ENCODE assay signal across 1 cellular context in the genomic region with DNA sequence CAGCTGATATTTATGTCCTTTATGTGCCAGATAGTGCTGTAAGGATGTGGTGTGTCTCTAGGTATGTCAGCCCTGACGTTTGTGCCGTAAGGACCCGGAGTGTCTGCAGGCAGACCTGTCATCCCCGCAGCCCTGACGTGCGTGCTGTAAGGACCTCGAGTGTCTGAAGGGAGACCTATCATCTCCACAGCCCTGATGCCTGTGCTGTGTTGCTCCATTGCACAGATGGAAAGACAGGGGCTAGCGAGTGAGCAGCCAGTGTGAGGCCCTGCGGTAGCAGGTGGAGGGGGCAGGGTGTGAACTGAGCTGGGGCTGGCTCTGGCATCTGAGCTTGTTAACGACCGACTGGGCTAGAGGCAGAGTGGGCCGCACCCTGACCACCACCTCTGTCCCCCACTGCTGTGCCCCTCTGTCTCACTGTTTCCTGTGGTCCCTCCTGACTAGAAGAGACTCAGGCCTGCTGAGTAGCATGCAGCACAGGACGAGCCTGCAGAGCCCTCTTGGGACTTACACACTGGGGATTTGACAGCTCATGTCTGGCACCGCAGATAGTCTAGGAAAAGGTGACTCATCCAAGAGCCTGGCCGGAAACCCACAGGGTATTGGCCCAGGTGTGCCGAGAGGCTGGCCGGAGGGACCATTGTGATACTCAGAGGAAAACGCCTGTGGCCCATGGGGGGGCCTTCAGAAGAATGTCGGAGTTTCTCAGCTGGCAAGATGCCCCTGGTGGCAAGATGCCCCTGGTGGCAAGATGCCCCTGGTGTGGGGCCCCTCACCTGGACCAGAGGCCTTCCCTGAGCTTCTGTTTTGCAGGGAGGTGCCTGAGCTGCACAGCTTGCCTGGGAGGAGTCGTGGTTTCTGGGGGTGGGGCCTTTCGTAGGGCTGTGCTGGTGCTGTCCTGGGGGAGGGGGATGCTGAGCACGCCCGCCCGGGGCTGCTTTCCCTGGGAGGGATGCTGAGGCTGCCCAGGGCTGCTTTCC.
TF ChIP-seq lines count a peak whose summit lies in the region.

No MANE protein-coding gene starts in this region.

TF ChIP-seq in K562, 482 proteins besides CTCF, POLR2A, EP300 and RAD21 (continued from another document and continues in another):
- TF ChIP-seq, protein P1, sequence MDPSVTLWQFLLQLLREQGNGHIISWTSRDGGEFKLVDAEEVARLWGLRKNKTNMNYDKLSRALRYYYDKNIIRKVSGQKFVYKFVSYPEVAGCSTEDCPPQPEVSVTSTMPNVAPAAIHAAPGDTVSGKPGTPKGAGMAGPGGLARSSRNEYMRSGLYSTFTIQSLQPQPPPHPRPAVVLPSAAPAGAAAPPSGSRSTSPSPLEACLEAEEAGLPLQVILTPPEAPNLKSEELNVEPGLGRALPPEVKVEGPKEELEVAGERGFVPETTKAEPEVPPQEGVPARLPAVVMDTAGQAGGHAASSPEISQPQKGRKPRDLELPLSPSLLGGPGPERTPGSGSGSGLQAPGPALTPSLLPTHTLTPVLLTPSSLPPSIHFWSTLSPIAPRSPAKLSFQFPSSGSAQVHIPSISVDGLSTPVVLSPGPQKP (CRISPR knock-in tag; IDR thresholded peaks at IDR 0.05): no peak
- TF ChIP-seq TAF9B (IDR thresholded peaks at IDR 0.05; ENCODE audit: partially characterized antibody) (no peak), SPI1 (IDR thresholded peaks at IDR 0.05; ENCODE audit: borderline replicate concordance, low read depth, low read length) (no peak), ELF1 (tag; IDR thresholded peaks at IDR 0.05) (no peak), NEUROD1 (IDR thresholded peaks at IDR 0.05; ENCODE audit: borderline replicate concordance, low read depth, low read length, partially characterized antibody) (peak; percentile 67), ZNF140 (CRISPR knock-in tag; IDR thresholded peaks at IDR 0.05) (no peak), ILK (tag; IDR thresholded peaks at IDR 0.05; ENCODE audit: borderline replicate concordance, low read depth) (no peak), SMC3 (conservative IDR thresholded peaks at IDR 0.05; ENCODE audit: insufficient read depth, low read depth, low read length) (no peak), MEF2D (tag; conservative IDR thresholded peaks at IDR 0.05; ENCODE audit: low read depth) (no peak), ZFPM2 (CRISPR knock-in tag; IDR thresholded peaks at IDR 0.05) (no peak), FOXJ2 (tag; IDR thresholded peaks at IDR 0.05) (no peak), SMAD4 (CRISPR knock-in tag; conservative IDR thresholded peaks at IDR 0.05) (no peak; the same call in 1 of the 2 replicates), ZNF707 (CRISPR knock-in tag; conservative IDR thresholded peaks at IDR 0.05) (no peak), EZH2 (IDR thresholded peaks at IDR 0.05; ENCODE audit: borderline replicate concordance, low read depth, low read length) (no peak), BHLHE40 (IDR thresholded peaks at IDR 0.05; ENCODE audit: low read length) (no peak), ZNF785 (CRISPR knock-in tag; IDR thresholded peaks at IDR 0.05) (no peak), ZNF507 (tag; conservative IDR thresholded peaks at IDR 0.05) (no peak), GATAD2A (IDR thresholded peaks at IDR 0.05) (no peak), ADNP (tag; IDR thresholded peaks at IDR 0.05) (no peak), MAFF (IDR thresholded peaks at IDR 0.05; ENCODE audit: low read length) (no peak), RBM15 (IDR thresholded peaks at IDR 0.05; ENCODE audit: insufficient read depth, low read length) (no peak), CBFA2T3 (IDR thresholded peaks at IDR 0.05) (peak; percentile 90)
- TF ChIP-seq, protein P2, sequence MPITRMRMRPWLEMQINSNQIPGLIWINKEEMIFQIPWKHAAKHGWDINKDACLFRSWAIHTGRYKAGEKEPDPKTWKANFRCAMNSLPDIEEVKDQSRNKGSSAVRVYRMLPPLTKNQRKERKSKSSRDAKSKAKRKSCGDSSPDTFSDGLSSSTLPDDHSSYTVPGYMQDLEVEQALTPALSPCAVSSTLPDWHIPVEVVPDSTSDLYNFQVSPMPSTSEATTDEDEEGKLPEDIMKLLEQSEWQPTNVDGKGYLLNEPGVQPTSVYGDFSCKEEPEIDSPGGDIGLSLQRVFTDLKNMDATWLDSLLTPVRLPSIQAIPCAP (CRISPR knock-in tag; IDR thresholded peaks at IDR 0.05; ENCODE audit: borderline replicate concordance): no peak
- TF ChIP-seq, protein P3, sequence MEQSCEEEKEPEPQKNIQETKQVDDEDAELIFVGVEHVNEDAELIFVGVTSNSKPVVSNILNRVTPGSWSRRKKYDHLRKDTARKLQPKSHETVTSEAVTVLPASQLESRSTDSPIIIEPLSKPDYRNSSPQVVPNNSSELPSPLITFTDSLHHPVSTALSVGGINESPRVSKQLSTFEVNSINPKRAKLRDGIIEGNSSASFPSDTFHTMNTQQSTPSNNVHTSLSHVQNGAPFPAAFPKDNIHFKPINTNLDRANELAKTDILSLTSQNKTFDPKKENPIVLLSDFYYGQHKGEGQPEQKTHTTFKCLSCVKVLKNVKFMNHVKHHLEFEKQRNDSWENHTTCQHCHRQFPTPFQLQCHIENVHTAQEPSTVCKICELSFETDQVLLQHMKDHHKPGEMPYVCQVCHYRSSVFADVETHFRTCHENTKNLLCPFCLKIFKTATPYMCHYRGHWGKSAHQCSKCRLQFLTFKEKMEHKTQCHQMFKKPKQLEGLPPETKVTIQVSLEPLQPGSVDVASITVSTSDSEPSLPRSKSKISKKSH (CRISPR knock-in tag; IDR thresholded peaks at IDR 0.05): no peak
- TF ChIP-seq, protein P4, sequence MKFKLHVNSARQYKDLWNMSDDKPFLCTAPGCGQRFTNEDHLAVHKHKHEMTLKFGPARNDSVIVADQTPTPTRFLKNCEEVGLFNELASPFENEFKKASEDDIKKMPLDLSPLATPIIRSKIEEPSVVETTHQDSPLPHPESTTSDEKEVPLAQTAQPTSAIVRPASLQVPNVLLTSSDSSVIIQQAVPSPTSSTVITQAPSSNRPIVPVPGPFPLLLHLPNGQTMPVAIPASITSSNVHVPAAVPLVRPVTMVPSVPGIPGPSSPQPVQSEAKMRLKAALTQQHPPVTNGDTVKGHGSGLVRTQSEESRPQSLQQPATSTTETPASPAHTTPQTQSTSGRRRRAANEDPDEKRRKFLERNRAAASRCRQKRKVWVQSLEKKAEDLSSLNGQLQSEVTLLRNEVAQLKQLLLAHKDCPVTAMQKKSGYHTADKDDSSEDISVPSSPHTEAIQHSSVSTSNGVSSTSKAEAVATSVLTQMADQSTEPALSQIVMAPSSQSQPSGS (CRISPR knock-in tag; IDR thresholded peaks at IDR 0.05): no peak
- TF ChIP-seq, protein P5, sequence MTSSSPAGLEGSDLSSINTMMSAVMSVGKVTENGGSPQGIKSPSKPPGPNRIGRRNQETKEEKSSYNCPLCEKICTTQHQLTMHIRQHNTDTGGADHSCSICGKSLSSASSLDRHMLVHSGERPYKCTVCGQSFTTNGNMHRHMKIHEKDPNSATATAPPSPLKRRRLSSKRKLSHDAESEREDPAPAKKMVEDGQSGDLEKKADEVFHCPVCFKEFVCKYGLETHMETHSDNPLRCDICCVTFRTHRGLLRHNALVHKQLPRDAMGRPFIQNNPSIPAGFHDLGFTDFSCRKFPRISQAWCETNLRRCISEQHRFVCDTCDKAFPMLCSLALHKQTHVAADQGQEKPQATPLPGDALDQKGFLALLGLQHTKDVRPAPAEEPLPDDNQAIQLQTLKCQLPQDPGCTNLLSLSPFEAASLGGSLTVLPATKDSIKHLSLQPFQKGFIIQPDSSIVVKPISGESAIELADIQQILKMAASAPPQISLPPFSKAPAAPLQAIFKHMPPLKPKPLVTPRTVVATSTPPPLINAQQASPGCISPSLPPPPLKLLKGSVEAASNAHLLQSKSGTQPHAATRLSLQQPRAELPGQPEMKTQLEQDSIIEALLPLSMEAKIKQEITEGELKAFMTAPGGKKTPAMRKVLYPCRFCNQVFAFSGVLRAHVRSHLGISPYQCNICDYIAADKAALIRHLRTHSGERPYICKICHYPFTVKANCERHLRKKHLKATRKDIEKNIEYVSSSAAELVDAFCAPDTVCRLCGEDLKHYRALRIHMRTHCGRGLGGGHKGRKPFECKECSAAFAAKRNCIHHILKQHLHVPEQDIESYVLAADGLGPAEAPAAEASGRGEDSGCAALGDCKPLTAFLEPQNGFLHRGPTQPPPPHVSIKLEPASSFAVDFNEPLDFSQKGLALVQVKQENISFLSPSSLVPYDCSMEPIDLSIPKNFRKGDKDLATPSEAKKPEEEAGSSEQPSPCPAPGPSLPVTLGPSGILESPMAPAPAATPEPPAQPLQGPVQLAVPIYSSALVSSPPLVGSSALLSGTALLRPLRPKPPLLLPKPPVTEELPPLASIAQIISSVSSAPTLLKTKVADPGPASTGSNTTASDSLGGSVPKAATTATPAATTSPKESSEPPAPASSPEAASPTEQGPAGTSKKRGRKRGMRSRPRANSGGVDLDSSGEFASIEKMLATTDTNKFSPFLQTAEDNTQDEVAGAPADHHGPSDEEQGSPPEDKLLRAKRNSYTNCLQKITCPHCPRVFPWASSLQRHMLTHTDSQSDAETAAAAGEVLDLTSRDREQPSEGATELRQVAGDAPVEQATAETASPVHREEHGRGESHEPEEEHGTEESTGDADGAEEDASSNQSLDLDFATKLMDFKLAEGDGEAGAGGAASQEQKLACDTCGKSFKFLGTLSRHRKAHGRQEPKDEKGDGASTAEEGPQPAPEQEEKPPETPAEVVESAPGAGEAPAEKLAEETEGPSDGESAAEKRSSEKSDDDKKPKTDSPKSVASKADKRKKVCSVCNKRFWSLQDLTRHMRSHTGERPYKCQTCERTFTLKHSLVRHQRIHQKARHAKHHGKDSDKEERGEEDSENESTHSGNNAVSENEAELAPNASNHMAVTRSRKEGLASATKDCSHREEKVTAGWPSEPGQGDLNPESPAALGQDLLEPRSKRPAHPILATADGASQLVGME (CRISPR knock-in tag; IDR thresholded peaks at IDR 0.05): no peak
- TF ChIP-seq, protein P6, sequence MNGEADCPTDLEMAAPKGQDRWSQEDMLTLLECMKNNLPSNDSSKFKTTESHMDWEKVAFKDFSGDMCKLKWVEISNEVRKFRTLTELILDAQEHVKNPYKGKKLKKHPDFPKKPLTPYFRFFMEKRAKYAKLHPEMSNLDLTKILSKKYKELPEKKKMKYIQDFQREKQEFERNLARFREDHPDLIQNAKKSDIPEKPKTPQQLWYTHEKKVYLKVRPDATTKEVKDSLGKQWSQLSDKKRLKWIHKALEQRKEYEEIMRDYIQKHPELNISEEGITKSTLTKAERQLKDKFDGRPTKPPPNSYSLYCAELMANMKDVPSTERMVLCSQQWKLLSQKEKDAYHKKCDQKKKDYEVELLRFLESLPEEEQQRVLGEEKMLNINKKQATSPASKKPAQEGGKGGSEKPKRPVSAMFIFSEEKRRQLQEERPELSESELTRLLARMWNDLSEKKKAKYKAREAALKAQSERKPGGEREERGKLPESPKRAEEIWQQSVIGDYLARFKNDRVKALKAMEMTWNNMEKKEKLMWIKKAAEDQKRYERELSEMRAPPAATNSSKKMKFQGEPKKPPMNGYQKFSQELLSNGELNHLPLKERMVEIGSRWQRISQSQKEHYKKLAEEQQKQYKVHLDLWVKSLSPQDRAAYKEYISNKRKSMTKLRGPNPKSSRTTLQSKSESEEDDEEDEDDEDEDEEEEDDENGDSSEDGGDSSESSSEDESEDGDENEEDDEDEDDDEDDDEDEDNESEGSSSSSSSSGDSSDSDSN (IDR thresholded peaks at IDR 0.05; ENCODE audit: borderline replicate concordance in 1 of 2, low read depth in 2 of 2, low read length in 2 of 2): no peak
- TF ChIP-seq, protein P7, sequence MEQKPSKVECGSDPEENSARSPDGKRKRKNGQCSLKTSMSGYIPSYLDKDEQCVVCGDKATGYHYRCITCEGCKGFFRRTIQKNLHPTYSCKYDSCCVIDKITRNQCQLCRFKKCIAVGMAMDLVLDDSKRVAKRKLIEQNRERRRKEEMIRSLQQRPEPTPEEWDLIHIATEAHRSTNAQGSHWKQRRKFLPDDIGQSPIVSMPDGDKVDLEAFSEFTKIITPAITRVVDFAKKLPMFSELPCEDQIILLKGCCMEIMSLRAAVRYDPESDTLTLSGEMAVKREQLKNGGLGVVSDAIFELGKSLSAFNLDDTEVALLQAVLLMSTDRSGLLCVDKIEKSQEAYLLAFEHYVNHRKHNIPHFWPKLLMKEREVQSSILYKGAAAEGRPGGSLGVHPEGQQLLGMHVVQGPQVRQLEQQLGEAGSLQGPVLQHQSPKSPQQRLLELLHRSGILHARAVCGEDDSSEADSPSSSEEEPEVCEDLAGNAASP (IDR thresholded peaks at IDR 0.05): no peak
